9 cellular contexts compared by ENCODE assay signal in genomic region chr21:20998886-20999285, GRCh38. TPM values are rescaled to one million over a fixed set of nuclear protein-coding genes. Genes with fewer than 3 reads are reported as not detected.
DNase-seq lines count a peak whose midpoint lies in the region; ATAC-seq, FAIRE-seq and TF ChIP-seq lines count a peak whose summit lies in the region.
"Had no signal": no experiment of that assay in that cellular context is flagged by ENCODE, and none has a peak within 500 bp of the region (broad histone marks: within the 10 kb centered on the region; RNA-seq: fewer than 3 reads in every experiment).

No MANE protein-coding gene starts in this region.

- H3K36me3 ChIP-seq in iPS-20b (ENCODE audit: insufficient read depth, low read depth, low read length), result no peaks in the 10 kb centered on the region
- H3K36me3 ChIP-seq in spleen, result no peaks in the 10 kb centered on the region

- DNase-seq in DMS 273 (lab: John Stamatoyannopoulos, UW; ENCODE audit: unreplicated experiment) (peak; percentile 8), DMS 273 treated with DMSO at 0.1 percent for 48 hours (lab: John Stamatoyannopoulos, UW) (no peak), spleen (no peak), occipital lobe (lab: John Stamatoyannopoulos, UW) (no peak), urothelium cell line (ENCODE audit: low spot score) (no peak)
- DNase-seq in activated CD8-positive, alpha-beta T cell treated with anti-CD3 and anti-CD28 coated beads for 36 hours, result no peak
- DNase-seq: kidney had no signal

- 36 to 41% (median 38%) methylated on average over 5 of the region's 5 CpGs for WGBS in spleen, 5 donors

- peak overlapping the region; percentile 57 for H3K4me3 Mint-ChIP-seq in activated CD8-positive, alpha-beta T cell treated with anti-CD3 and anti-CD28 coated beads for 36 hours

- H3K9ac ChIP-seq in iPS-20b (ENCODE audit: low read depth, low read length), result peak overlapping the region; percentile 60; the same call in 1 of the 2 replicates

- POLR2A ChIA-PET in activated CD8-positive, alpha-beta T cell treated with anti-CD3 and anti-CD28 coated beads for 36 hours (lab: Charles Lee), result no interaction called here

- CTCF ChIA-PET in activated CD8-positive, alpha-beta T cell treated with anti-CD3 and anti-CD28 coated beads for 36 hours (lab: Charles Lee), result interaction anchor here (1.5 kb wide), 1 partner anchor 923 kb away, joined by 5 read pairs; no protein-coding TSS in a partner anchor

- H3K36me3 Mint-ChIP-seq in activated CD8-positive, alpha-beta T cell treated with anti-CD3 and anti-CD28 coated beads for 36 hours (ENCODE audit: low read depth), result no peaks in the 10 kb centered on the region

- H3K27ac Mint-ChIP-seq in activated CD8-positive, alpha-beta T cell treated with anti-CD3 and anti-CD28 coated beads for 36 hours, result no peak overlapping the region

- intact Hi-C loops in activated CD8-positive, alpha-beta T cell treated with anti-CD3 and anti-CD28 coated beads for 36 hours (cut with micrococcal nuclease), result no loop called here
- intact Hi-C loops in spleen (cut with DNase I; ENCODE audit: low total_unique reads), result no loop called here

- ATAC-seq in activated CD8-positive, alpha-beta T cell treated with anti-CD3 and anti-CD28 coated beads for 36 hours, result no peak
- no peak for ATAC-seq in GM21390 (IDR thresholded peaks at IDR 0.05; ENCODE audit: unreplicated experiment)

- peaks cover 29% of the 10 kb centered on the region for H3K27me3 Mint-ChIP-seq in activated CD8-positive, alpha-beta T cell treated with anti-CD3 and anti-CD28 coated beads for 36 hours

- peaks cover 31% of the 10 kb centered on the region for H3K27me3 ChIP-seq in iPS-20b (ENCODE audit: insufficient read depth, low read length)
- H3K27me3 ChIP-seq in spleen (replicated peaks in 1 of 7), result peaks cover 0 to 41% (median 19%) of the 10 kb centered on the region in 7 donors

- H3K9me3 Mint-ChIP-seq in activated CD8-positive, alpha-beta T cell treated with anti-CD3 and anti-CD28 coated beads for 36 hours, result no peaks in the 10 kb centered on the region

- no peak for TF ChIP-seq CTCF in activated CD8-positive, alpha-beta T cell treated with anti-CD3 and anti-CD28 coated beads for 36 hours (IDR thresholded peaks at IDR 0.05)
- no peak for TF ChIP-seq CTCF in spleen (IDR thresholded peaks at IDR 0.05 in 8 of 11, conservative IDR thresholded peaks at IDR 0.05 in 3 of 11)

- H3K27ac ChIP-seq in iPS-20b (ENCODE audit: low read length) (no peak overlapping the region), spleen (peak overlapping the region in 1 of 8 donors; percentile 31)

- FAIRE-seq in urothelium cell line (lab: Jason Lieb, UNC), result no peak

- TF ChIP-seq POLR2A in spleen (IDR thresholded peaks at IDR 0.05), result no peak

- H3K4me3 ChIP-seq in iPS-20b (ENCODE audit: low read length) (peak overlapping the region; percentile 84), spleen (peak overlapping the region in 7 of 8 donors; percentile 43 to 78 (median 50))

- H3K4me1 Mint-ChIP-seq in activated CD8-positive, alpha-beta T cell treated with anti-CD3 and anti-CD28 coated beads for 36 hours (ENCODE audit: low read depth), result peaks cover 13% of the 10 kb centered on the region

- H3K9me3 ChIP-seq in iPS-20b (ENCODE audit: insufficient read depth, low read depth, low read length) (no peaks in the 10 kb centered on the region), spleen (no peaks in the 10 kb centered on the region)

- H3K4me1 ChIP-seq in iPS-20b (ENCODE audit: insufficient read depth, low read length) (0 out of 2 replicates have a peak, but pooled peaks cover 2% of the 10 kb centered on the region), spleen (peaks cover 0 to 30% (median 17%) of the 10 kb centered on the region in 6 donors)

RNA-seq across cellular contexts. Expression of gene NCAM2, which starts 0.7 kb away (rescaled TPM):
- total RNA-seq in activated CD8-positive, alpha-beta T cell treated with anti-CD3 and anti-CD28 coated beads for 36 hours, result not detected
- total RNA-seq in spleen (1 to 10 TPM in 6 of 7 donors, under 1 TPM in 1; 0.98 to 5.7 (median 1.1) TPM), occipital lobe (82.8 TPM)
- polyA plus RNA-seq in spleen, result under 1 TPM; 0.09 to 0.45 (median 0.17) TPM

Comparison
In these comparisons a context has a peak if more than half of its experiments do, and no peak if none do; other contexts are left out.
1. RNA of gene NCAM2, which starts 0.7 kb away (total RNA-seq): 82.8 TPM in occipital lobe (single experiment); 0.98 to 5.7 TPM in spleen and not detected in activated CD8-positive, alpha-beta T cell treated with anti-CD3 and anti-CD28 coated beads for 36 hours; every median in the first group is over 10 times any median in the second.